8 cellular contexts compared by ENCODE assay signal in genomic region chr15:68816795-68817303, GRCh38. TPM values are rescaled to one million over a fixed set of nuclear protein-coding genes. Genes with fewer than 3 reads are reported as not detected.
DNase-seq lines count a peak whose midpoint lies in the region; ATAC-seq and TF ChIP-seq lines count a peak whose summit lies in the region.

No MANE protein-coding gene starts in this region.

- peak overlapping the region; percentile 97 for H3K27ac Mint-ChIP-seq in activated naive CD4-positive, alpha-beta T cell treated with anti-CD3 and anti-CD28 coated beads, Interleukin-2, amount 50 U/mL, for 24 hours
- H3K27ac Mint-ChIP-seq in activated CD8-positive, alpha-beta T cell treated with anti-CD3 and anti-CD28 coated beads, Interleukin-2, amount 10 ng/mL, durations not matched to agents 7 days and 5 days: peak overlapping the region; percentile 95

- no peaks in the 10 kb centered on the region for H3K27me3 ChIP-seq in heart left ventricle

- ATAC-seq in activated CD8-positive, alpha-beta T cell treated with anti-CD3 and anti-CD28 coated beads, Interleukin-2, amount 10 ng/mL, durations not matched to agents 7 days and 5 days: no peak
- ATAC-seq in heart left ventricle (peak in 2 of 4 donors; percentile 4 to 6), GM21526 (IDR thresholded peaks at IDR 0.05; ENCODE audit: low FRiP score, unreplicated experiment) (no peak)

- H3K36me3 ChIP-seq in heart left ventricle: no peaks in the 10 kb centered on the region

- peaks cover 0 to 57% (median 51%) of the 10 kb centered on the region in 12 donors for H3K4me1 ChIP-seq in heart left ventricle

- H3K9me3 Mint-ChIP-seq in activated naive CD4-positive, alpha-beta T cell treated with anti-CD3 and anti-CD28 coated beads, Interleukin-2, amount 50 U/mL, for 24 hours: no peaks in the 10 kb centered on the region
- no peaks in the 10 kb centered on the region for H3K9me3 Mint-ChIP-seq in activated CD8-positive, alpha-beta T cell treated with anti-CD3 and anti-CD28 coated beads, Interleukin-2, amount 10 ng/mL, durations not matched to agents 7 days and 5 days (ENCODE audit: insufficient read depth)

- H3K4me3 Mint-ChIP-seq in activated naive CD4-positive, alpha-beta T cell treated with anti-CD3 and anti-CD28 coated beads, Interleukin-2, amount 50 U/mL, for 24 hours: peak overlapping the region; percentile 99
- H3K4me3 Mint-ChIP-seq in activated CD8-positive, alpha-beta T cell treated with anti-CD3 and anti-CD28 coated beads, Interleukin-2, amount 10 ng/mL, durations not matched to agents 7 days and 5 days: peak overlapping the region; percentile 100

- peak overlapping the region; percentile 80 to 98 (median 94) for H3K4me3 ChIP-seq in heart left ventricle
- peak overlapping the region; percentile 91 for H3K4me3 ChIP-seq in retinal pigment epithelial cell (ENCODE audit: low read length)

- CTCF ChIA-PET in activated CD8-positive, alpha-beta T cell treated with anti-CD3 and anti-CD28 coated beads, Interleukin-2, amount 10 ng/mL, durations not matched to agents 7 days and 5 days (lab: Charles Lee): interaction anchor here (1.0 to 2.8 kb wide), 11 partner anchors 8 to 59 kb away, joined by 3 to 16 read pairs (median 3); no protein-coding TSS in a partner anchor

- peaks cover 53% of the 10 kb centered on the region for H3K4me1 Mint-ChIP-seq in activated naive CD4-positive, alpha-beta T cell treated with anti-CD3 and anti-CD28 coated beads, Interleukin-2, amount 50 U/mL, for 24 hours
- H3K4me1 Mint-ChIP-seq in activated CD8-positive, alpha-beta T cell treated with anti-CD3 and anti-CD28 coated beads, Interleukin-2, amount 10 ng/mL, durations not matched to agents 7 days and 5 days (ENCODE audit: low read depth): peaks cover 44% of the 10 kb centered on the region

- H3K9me3 ChIP-seq in heart left ventricle: no peaks in the 10 kb centered on the region

- TF ChIP-seq CTCF in heart left ventricle (IDR thresholded peaks at IDR 0.05) (peak in 1 of 12 donors; percentile 12), retinal pigment epithelial cell (conservative IDR thresholded peaks at IDR 0.05; ENCODE audit: low read depth, low read length) (no peak)

- intact Hi-C loops in heart left ventricle (cut with DNase I): loop anchor here in 9 of 10 donors (2.0 to 10.0 kb wide), 6 partner anchors 22 to 112 kb away; no protein-coding TSS in a partner anchor

- DNase-seq in activated naive CD4-positive, alpha-beta T cell treated with anti-CD3 and anti-CD28 coated beads, Interleukin-2, amount 50 U/mL, for 16 hours: no peak
- DNase-seq in activated CD8-positive, alpha-beta T cell treated with anti-CD3 and anti-CD28 coated beads, Interleukin-2, amount 10 ng/mL, durations not matched to agents 7 days and 5 days: peak; percentile 40
- DNase-seq in heart left ventricle (no peak), retinal pigment epithelial cell (ENCODE audit: low read depth) (no peak), mesenteric fat pad (ENCODE audit: low spot score) (no peak)
- DNase-seq in stimulated activated CD4-positive, alpha-beta T cell treated with anti-CD3 and anti-CD28 coated beads, Interleukin-1b, Interleukin-23, amount 100 ng/mL, for 48 hours: no peak

- WGBS in heart left ventricle, 4 donors: 2% methylated on average over 12 to 13 of the region's 13 CpGs

- no peaks in the 10 kb centered on the region for H3K27me3 Mint-ChIP-seq in activated naive CD4-positive, alpha-beta T cell treated with anti-CD3 and anti-CD28 coated beads, Interleukin-2, amount 50 U/mL, for 24 hours
- no peaks in the 10 kb centered on the region for H3K27me3 Mint-ChIP-seq in activated CD8-positive, alpha-beta T cell treated with anti-CD3 and anti-CD28 coated beads, Interleukin-2, amount 10 ng/mL, durations not matched to agents 7 days and 5 days (ENCODE audit: low read depth)

- H3K36me3 Mint-ChIP-seq in activated naive CD4-positive, alpha-beta T cell treated with anti-CD3 and anti-CD28 coated beads, Interleukin-2, amount 50 U/mL, for 24 hours: peaks cover 4% of the 10 kb centered on the region
- peaks cover 43% of the 10 kb centered on the region for H3K36me3 Mint-ChIP-seq in activated CD8-positive, alpha-beta T cell treated with anti-CD3 and anti-CD28 coated beads, Interleukin-2, amount 10 ng/mL, durations not matched to agents 7 days and 5 days (ENCODE audit: low read depth)

- POLR2A ChIA-PET in activated CD8-positive, alpha-beta T cell treated with anti-CD3 and anti-CD28 coated beads, Interleukin-2, amount 10 ng/mL, durations not matched to agents 7 days and 5 days (lab: Charles Lee): interaction anchor here (0.6 to 5.8 kb wide), 10 partner anchors 10 to 60 kb away, joined by 3 to 61 read pairs (median 5); no protein-coding TSS in a partner anchor

- peak overlapping the region; percentile 97 to 100 (median 100) for H3K27ac ChIP-seq in heart left ventricle

- TF ChIP-seq POLR2A in heart left ventricle (IDR thresholded peaks at IDR 0.05): no peak

RNA-seq across cellular contexts. Expression of gene ANP32A, which starts 3.8 kb away (rescaled TPM):
- 100 to 1,000 TPM; 227 TPM for total RNA-seq in activated CD8-positive, alpha-beta T cell treated with anti-CD3 and anti-CD28 coated beads, Interleukin-2, amount 10 ng/mL, durations not matched to agents 7 days and 5 days
- total RNA-seq in heart left ventricle: 100 to 1,000 TPM in 8 of 9 donors, 10 to 100 TPM in 1; 55.7 to 202 (median 142) TPM
- polyA plus RNA-seq in heart left ventricle: 100 to 1,000 TPM; 134 to 195 TPM
- 92.6 TPM for total RNA-seq in mesenteric fat pad
